ENCODE assay signal across 8 cellular contexts in the genomic region with DNA sequence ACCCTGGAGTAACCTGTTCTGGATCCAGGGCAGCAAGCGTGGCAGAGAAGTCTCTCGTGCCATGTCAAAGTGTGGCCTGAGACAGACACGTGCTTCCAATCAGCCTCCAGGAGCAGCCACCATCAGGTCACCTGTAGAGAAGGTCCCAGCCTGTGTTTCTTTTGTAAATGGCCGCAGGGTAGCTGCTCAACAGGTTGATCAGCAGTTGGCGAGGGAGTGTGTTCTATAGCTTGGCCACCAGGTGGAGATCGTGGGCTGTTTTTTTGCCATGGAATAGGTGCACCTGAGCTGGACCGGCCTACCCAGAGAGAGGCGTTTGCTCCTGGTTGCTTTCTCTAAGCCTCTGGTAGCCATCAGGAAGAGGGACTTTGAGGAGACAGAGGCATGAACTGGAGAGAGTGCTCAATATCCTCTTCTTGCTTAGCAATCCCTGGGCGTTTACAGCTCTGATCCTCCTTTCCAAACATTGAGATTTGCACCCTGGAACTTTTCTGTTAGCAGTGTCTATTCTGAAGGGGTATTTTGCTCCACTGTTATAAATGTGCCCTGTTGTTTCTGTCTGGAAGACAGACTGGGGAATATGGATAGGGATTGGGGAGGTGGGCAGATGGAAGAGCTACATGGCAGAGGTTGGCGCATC. TPM values are rescaled to one million over a fixed set of nuclear protein-coding genes. Genes with fewer than 3 reads are reported as not detected.
DNase-seq lines count a peak whose midpoint lies in the region; ATAC-seq, FAIRE-seq and TF ChIP-seq lines count a peak whose summit lies in the region.

No MANE protein-coding gene starts in this region.

- H3K4me3 ChIP-seq in Loucy (ENCODE audit: low read length, poor library complexity, severe bottlenecking) (no peak overlapping the region), retinal pigment epithelial cell (ENCODE audit: low read length) (no peak overlapping the region)

- no peak for FAIRE-seq in H54 (lab: Jason Lieb, UNC)

- no peaks in the 10 kb centered on the region for H3F3A ChIP-seq in Loucy (ENCODE audit: low read depth)

- no peaks in the 10 kb centered on the region for H3K9me3 ChIP-seq in Loucy (ENCODE audit: insufficient read depth, low read depth, low read length)

- POLR2A ChIA-PET in GM10248 (lab: Yijun Ruan, JAX), result no interaction called here

- TF ChIP-seq CTCF in GM10248 (IDR thresholded peaks at IDR 0.05; ENCODE audit: control extremely low read depth, extremely low read depth, low read depth, missing control alignments) (peak; percentile 86), Loucy (conservative IDR thresholded peaks at IDR 0.05; ENCODE audit: low read length) (peak; percentile 79), retinal pigment epithelial cell (conservative IDR thresholded peaks at IDR 0.05; ENCODE audit: low read depth, low read length) (peak; percentile 88)

- H3K79me2 ChIP-seq in Loucy (ENCODE audit: insufficient read depth, low read length), result no peaks in the 10 kb centered on the region

- no peaks in the 10 kb centered on the region for H3K36me3 ChIP-seq in Loucy (ENCODE audit: insufficient read depth, low read length)

- DNase-seq in GM10248 (ENCODE audit: extremely low spot score), result peak; percentile 60
- peak; percentile 41 for DNase-seq in H54 (ENCODE audit: insufficient read length, low spot score)
- peak; percentile 31 for DNase-seq in SHP77 treated with DMSO at 0.1 percent for 48 hours (lab: John Stamatoyannopoulos, UW)
- DNase-seq in activated gamma-delta T cell treated with anti-CD3 and anti-CD28 coated beads, Interleukin-2, amount 50 U/mL, for 16 hours (ENCODE audit: low read depth), result peak; percentile 28
- DNase-seq in Right ventricle myocardium superior, result no peak
- DNase-seq in retinal pigment epithelial cell (ENCODE audit: low read depth), result peak; percentile 8
- DNase-seq in GF-D8 (lab: John Stamatoyannopoulos, UW), result no peak

- ATAC-seq in Right ventricle myocardium superior (ENCODE audit: poor library complexity), result peak; percentile 96

- H3K27me3 ChIP-seq in Loucy (ENCODE audit: insufficient read depth, low read length, poor library complexity, severe bottlenecking), result no peaks in the 10 kb centered on the region

- no peak overlapping the region for H3K4me2 ChIP-seq in Loucy (ENCODE audit: low read depth, low read length, poor library complexity, severe bottlenecking)

- H3K4me1 ChIP-seq in Loucy (ENCODE audit: insufficient read depth, low read length, poor library complexity, severe bottlenecking), result peaks cover 3% of the 10 kb centered on the region

- peak overlapping the region; percentile 39; the same call in 1 of the 2 replicates for H2AFZ ChIP-seq in Loucy (ENCODE audit: low read length)

- no peaks in the 10 kb centered on the region for H4K20me1 ChIP-seq in Loucy (ENCODE audit: insufficient read depth, low read length, poor library complexity, severe bottlenecking)

- intact Hi-C loops in Right ventricle myocardium superior (cut with DNase I), result loop anchor here (10.0 kb wide), 1 partner anchor 413 kb away; no protein-coding TSS in a partner anchor

- no peaks in the 10 kb centered on the region for H3K9me2 ChIP-seq in Loucy (replicated peaks; ENCODE audit: low read depth, low read length)

- no peak for TF ChIP-seq POLR2A in H54 (IDR thresholded peaks at IDR 0.05; ENCODE audit: low read depth, low read length)

- CTCF ChIA-PET in GM10248 (lab: Yijun Ruan, JAX), result interaction anchor here (0.7 to 6.2 kb wide), 58 partner anchors 10 to 684 kb away, joined by 3 to 97 read pairs (median 5); a partner anchor contains a TSS

- no peak overlapping the region for H3K9ac ChIP-seq in Loucy (ENCODE audit: low read depth, low read length, poor library complexity, severe bottlenecking)

RNA-seq across cellular contexts. Expression of a gene that starts 34.2 kb away (rescaled TPM):
- not detected for total RNA-seq in Right ventricle myocardium superior

Comparison
In these comparisons a context has a peak if more than half of its experiments do, and no peak if none do; other contexts are left out.
1. DNase-seq: peak in GM10248 (single experiment), H54 (single experiment), SHP77 treated with DMSO at 0.1 percent for 48 hours (single experiment), activated gamma-delta T cell treated with anti-CD3 and anti-CD28 coated beads, Interleukin-2, amount 50 U/mL, for 16 hours (single experiment) and retinal pigment epithelial cell (single experiment); none in Right ventricle myocardium superior (single experiment) and GF-D8 (single experiment).
2. Peak in every context shown above with its lines, with median percentiles within 50 percentile points of each other: CTCF ChIP-seq.